In the genomic region with DNA sequence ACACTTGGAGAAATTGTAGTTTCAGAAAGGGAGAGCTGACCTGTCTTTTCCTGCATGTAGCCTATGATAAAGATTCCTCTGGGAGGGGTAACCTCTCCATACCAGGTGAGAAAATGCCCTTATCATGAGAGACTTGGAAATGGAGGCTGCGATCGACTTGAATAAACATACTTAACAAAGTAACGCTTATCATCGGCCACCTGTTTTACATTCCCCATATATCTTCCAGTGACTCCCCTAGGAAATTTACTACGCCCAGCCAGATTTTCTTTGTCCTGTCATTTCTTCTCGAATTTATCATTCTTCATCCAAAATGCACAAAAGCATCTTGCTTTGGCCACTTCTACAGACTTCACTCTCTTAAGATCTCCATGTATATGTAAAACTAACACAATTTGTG, we compare ENCODE assay signal across 19 cellular contexts.
DNase-seq lines count a peak whose midpoint lies in the region; ATAC-seq, FAIRE-seq and TF ChIP-seq lines count a peak whose summit lies in the region.
"Had no signal": no experiment of that assay in that cellular context is flagged by ENCODE, and none has a peak within 500 bp of the region (broad histone marks: within the 10 kb centered on the region; RNA-seq: fewer than 3 reads in every experiment).

No MANE protein-coding gene starts in this region.

- H3K27ac ChIP-seq in astrocyte (ENCODE audit: low read depth, low read length) (peak overlapping the region; percentile 78), mesendoderm (ENCODE audit: low read depth, low read length) (peak overlapping the region; percentile 23), smooth muscle cell (ENCODE audit: low read depth) (peak overlapping the region; percentile 71), heart left ventricle (peak overlapping the region in 3 of 12 donors; percentile 59 to 64 (median 63))
- H3K27ac ChIP-seq in CD8-positive, alpha-beta memory T cell (ENCODE audit: low read depth, low read length) = no peak overlapping the region

- peaks cover 28% of the 10 kb centered on the region for H3F3A ChIP-seq in smooth muscle cell (ENCODE audit: low read depth)

- H3K18ac ChIP-seq in mesendoderm (ENCODE audit: low read length) = peak overlapping the region; percentile 97

- CTCF ChIA-PET in CD8-positive, alpha-beta memory T cell (lab: Charles Lee) = no interaction called here

- no peak for ATAC-seq in heart left ventricle
- ATAC-seq: GM23338, HepG2 had no signal

- no peaks in the 10 kb centered on the region for H3K79me1 ChIP-seq in mesendoderm (ENCODE audit: low read length)

- no peak overlapping the region for H3K4me3 ChIP-seq in astrocyte (ENCODE audit: insufficient read depth, low read depth, low read length)
- H3K4me3 ChIP-seq in mesendoderm (ENCODE audit: low read length) = no peak overlapping the region
- H3K4me3 ChIP-seq in smooth muscle cell = no peak overlapping the region
- no peak overlapping the region for H3K4me3 ChIP-seq in CD8-positive, alpha-beta memory T cell (ENCODE audit: low read length)
- no peak overlapping the region for H3K4me3 ChIP-seq in heart left ventricle
- H3K4me3 ChIP-seq: GM23338 had no signal

- H3K36me3 Mint-ChIP-seq in HFFc6 (ENCODE audit: low read depth) (no peaks in the 10 kb centered on the region), astrocyte (ENCODE audit: low read depth, unreplicated experiment) (peaks cover 2% of the 10 kb centered on the region)
- no peaks in the 10 kb centered on the region for H3K36me3 Mint-ChIP-seq in CD8-positive, alpha-beta memory T cell
- H3K36me3 Mint-ChIP-seq: CD4-positive, alpha-beta memory T cell had no signal

- H3K27me3 Mint-ChIP-seq in HFFc6 (ENCODE audit: insufficient read depth) = no peaks in the 10 kb centered on the region
- no peaks in the 10 kb centered on the region for H3K27me3 Mint-ChIP-seq in astrocyte (ENCODE audit: low read depth, unreplicated experiment)
- peaks cover 2 to 4% of the 10 kb centered on the region in 2 donors for H3K27me3 Mint-ChIP-seq in CD8-positive, alpha-beta memory T cell

- intact Hi-C loops in heart left ventricle (cut with DNase I) = no loop called here

- H4K20me1 ChIP-seq in astrocyte (ENCODE audit: insufficient read depth, low read length) (no peaks in the 10 kb centered on the region), smooth muscle cell (ENCODE audit: low read depth) (no peaks in the 10 kb centered on the region)

- POLR2A ChIA-PET in CD8-positive, alpha-beta memory T cell (lab: Charles Lee) = no interaction called here

- peak overlapping the region; percentile 96 for H2BK15ac ChIP-seq in mesendoderm (replicated peaks; ENCODE audit: low read depth)

- H2AFZ ChIP-seq in astrocyte (ENCODE audit: low read depth, low read length) (no peak overlapping the region), smooth muscle cell (ENCODE audit: low read depth) (no peak overlapping the region)
- H2AFZ ChIP-seq: GM23338 had no signal

- no peak overlapping the region for H4K5ac ChIP-seq in mesendoderm (ENCODE audit: low read length)

- H3K4me2 ChIP-seq in astrocyte (ENCODE audit: low read length) = peak overlapping the region; percentile 40
- no peak overlapping the region for H3K4me2 ChIP-seq in mesendoderm (ENCODE audit: low read length)
- no peak overlapping the region for H3K4me2 ChIP-seq in smooth muscle cell
- H3K4me2 ChIP-seq: GM23338 had no signal

- H3K79me2 ChIP-seq in astrocyte (ENCODE audit: insufficient read depth, low read length) (no peaks in the 10 kb centered on the region), mesendoderm (ENCODE audit: control insufficient read depth, insufficient read depth, low read length) (no peaks in the 10 kb centered on the region), smooth muscle cell (ENCODE audit: low read depth) (no peaks in the 10 kb centered on the region)

- DNase-seq in HFFc6 (no peak), astrocyte (ENCODE audit: low read depth) (no peak), mesendoderm (peak; percentile 85), smooth muscle cell (lab: John Stamatoyannopoulos, UW; ENCODE audit: unreplicated experiment) (no peak), NCI-H1436 (lab: John Stamatoyannopoulos, UW) (no peak), islet precursor cell (no peak), heart left ventricle (no peak)
- no peak for DNase-seq in CD8-positive, alpha-beta memory T cell
- DNase-seq: BE2C; CD4-positive, alpha-beta memory T cell; GF-D8; Kasumi-1; NCI-H1105 treated with DMSO at 0.1 percent for 48 hours; NCI-H1930; NCI-H2171 treated with DMSO at 0.1 percent for 48 hours; SHP77 treated with DMSO at 0.1 percent for 48 hours had no signal

- H3K27me3 ChIP-seq in astrocyte (ENCODE audit: insufficient read depth, low read length) (no peaks in the 10 kb centered on the region), mesendoderm (ENCODE audit: insufficient read depth, low read length, poor library complexity) (no peaks in the 10 kb centered on the region), smooth muscle cell (ENCODE audit: low read depth) (no peaks in the 10 kb centered on the region), heart left ventricle (no peaks in the 10 kb centered on the region)
- H3K27me3 ChIP-seq in CD8-positive, alpha-beta memory T cell (ENCODE audit: insufficient read depth, low read length, poor library complexity, severe bottlenecking) = no peaks in the 10 kb centered on the region
- H3K27me3 ChIP-seq: BE2C had no signal

- WGBS in mesendoderm (ENCODE audit: extremely low coverage, insufficient coverage, low lambda C conversion rate) = no CpG with 5 or more reads among the region's 6 CpGs
- 89% methylated on average over 6 of the region's 6 CpGs for WGBS in smooth muscle cell (ENCODE audit: low lambda C conversion rate)
- 81 to 85% (median 82%) methylated on average over 6 of the region's 6 CpGs for WGBS in heart left ventricle, 4 donors

- H3K56ac ChIP-seq in mesendoderm (ENCODE audit: low read length) = no peak overlapping the region

- H3K4ac ChIP-seq in mesendoderm (ENCODE audit: low read depth, low read length) = peak overlapping the region; percentile 48

- H3K4me1 ChIP-seq in astrocyte (ENCODE audit: insufficient read depth, low read length) = peaks cover 38% of the 10 kb centered on the region
- peaks cover 16% of the 10 kb centered on the region for H3K4me1 ChIP-seq in mesendoderm (ENCODE audit: control insufficient read depth, low read depth, low read length)
- peaks cover 20% of the 10 kb centered on the region for H3K4me1 ChIP-seq in smooth muscle cell (ENCODE audit: low read depth)
- H3K4me1 ChIP-seq in CD8-positive, alpha-beta memory T cell (ENCODE audit: insufficient read depth, low read length) = no peaks in the 10 kb centered on the region
- H3K4me1 ChIP-seq in heart left ventricle = peaks cover 0 to 45% (median 32%) of the 10 kb centered on the region in 12 donors
- H3K4me1 ChIP-seq: BE2C had no signal

- H3K23ac ChIP-seq in mesendoderm (ENCODE audit: low read length) = no peak overlapping the region

- H3K36me3 ChIP-seq in astrocyte (ENCODE audit: insufficient read depth, low read length) (no peaks in the 10 kb centered on the region), mesendoderm (ENCODE audit: control insufficient read depth, insufficient read depth, low read length) (no peaks in the 10 kb centered on the region), smooth muscle cell (ENCODE audit: low read depth) (no peaks in the 10 kb centered on the region), heart left ventricle (no peaks in the 10 kb centered on the region)
- H3K36me3 ChIP-seq in CD8-positive, alpha-beta memory T cell (ENCODE audit: insufficient read depth, low read length) = no peaks in the 10 kb centered on the region
- H3K36me3 ChIP-seq: BE2C had no signal

- no peak overlapping the region for H4K8ac ChIP-seq in mesendoderm (ENCODE audit: low read depth, low read length)

- TF ChIP-seq CTCF in HFFc6 (IDR thresholded peaks at IDR 0.05) = no peak
- no peak for TF ChIP-seq CTCF in astrocyte (IDR thresholded peaks at IDR 0.05; ENCODE audit: insufficient read depth, low read depth, low read length)
- no peak for TF ChIP-seq CTCF in smooth muscle cell (IDR thresholded peaks at IDR 0.05; ENCODE audit: borderline replicate concordance, insufficient read depth, poor library complexity, severe bottlenecking)
- TF ChIP-seq CTCF in heart left ventricle (IDR thresholded peaks at IDR 0.05) = no peak

- H3K27ac Mint-ChIP-seq in HFFc6 = peak overlapping the region; percentile 64; the same call in 1 of the 2 replicates
- H3K27ac Mint-ChIP-seq in astrocyte (ENCODE audit: unreplicated experiment) = peak overlapping the region; percentile 64
- no peak overlapping the region for H3K27ac Mint-ChIP-seq in CD8-positive, alpha-beta memory T cell
- H3K27ac Mint-ChIP-seq: CD4-positive, alpha-beta memory T cell; GM23338 had no signal

- no peak overlapping the region for H2AK5ac ChIP-seq in mesendoderm (ENCODE audit: low read length)

- H3K4me1 Mint-ChIP-seq in HFFc6 (ENCODE audit: low read depth) (peaks cover 68% of the 10 kb centered on the region), astrocyte (ENCODE audit: low read depth, unreplicated experiment) (peaks cover 54% of the 10 kb centered on the region)
- H3K4me1 Mint-ChIP-seq in CD8-positive, alpha-beta memory T cell = peaks cover 0 to 4% (median 2%) of the 10 kb centered on the region in 3 donors
- H3K4me1 Mint-ChIP-seq: CD4-positive, alpha-beta memory T cell had no signal

- H3K9me3 Mint-ChIP-seq in HFFc6 (no peaks in the 10 kb centered on the region), astrocyte (ENCODE audit: unreplicated experiment) (no peaks in the 10 kb centered on the region)
- H3K9me3 Mint-ChIP-seq in CD8-positive, alpha-beta memory T cell = peaks cover 0 to 4% (median 0%) of the 10 kb centered on the region in 5 donors
- H3K9me3 Mint-ChIP-seq: GM23338 had no signal

- TF ChIP-seq POLR2A in heart left ventricle (IDR thresholded peaks at IDR 0.05) = no peak

- no peak overlapping the region for H2BK120ac ChIP-seq in mesendoderm (ENCODE audit: low read depth, low read length)

- H3K9ac ChIP-seq in astrocyte (ENCODE audit: low read length) = peak overlapping the region; percentile 11
- no peak overlapping the region for H3K9ac ChIP-seq in mesendoderm (ENCODE audit: low read length)
- no peak overlapping the region for H3K9ac ChIP-seq in smooth muscle cell (ENCODE audit: low read depth)

- H2BK5ac ChIP-seq in mesendoderm (ENCODE audit: low read length) = no peak overlapping the region

- no peak overlapping the region for H3K4me3 Mint-ChIP-seq in HFFc6
- H3K4me3 Mint-ChIP-seq in astrocyte (ENCODE audit: unreplicated experiment) = no peak overlapping the region
- H3K4me3 Mint-ChIP-seq in CD8-positive, alpha-beta memory T cell = no peak overlapping the region
- H3K4me3 Mint-ChIP-seq: CD4-positive, alpha-beta memory T cell; GM23338 had no signal

- FAIRE-seq in astrocyte (lab: Jason Lieb, UNC) = no peak
- FAIRE-seq: HepG2, RCC 7860 had no signal

- H3K9me3 ChIP-seq in astrocyte (ENCODE audit: insufficient read depth, low read depth, low read length) (no peaks in the 10 kb centered on the region), smooth muscle cell (replicated peaks; ENCODE audit: low read depth) (no peaks in the 10 kb centered on the region), heart left ventricle (peaks cover 0 to 3% (median 0%) of the 10 kb centered on the region in 12 donors)
- no peaks in the 10 kb centered on the region for H3K9me3 ChIP-seq in CD8-positive, alpha-beta memory T cell (ENCODE audit: low read length)
- H3K9me3 ChIP-seq: BE2C had no signal

Comparison
In these comparisons a context has a peak if more than half of its experiments do, and no peak if none do; other contexts are left out.
1. H3K27ac Mint-ChIP-seq: peak in HFFc6 (single experiment) and astrocyte (single experiment); none in CD8-positive, alpha-beta memory T cell (0 of 8).